Comparison of ENCODE assay signal across 1 cellular context in genomic region chr20:36461600-36462439, GRCh38.
TF ChIP-seq lines count a peak whose summit lies in the region.

No MANE protein-coding gene starts in this region.

TF ChIP-seq in HEK293, 187 proteins besides CTCF, POLR2A, EP300 and RAD21 (continued from another document):
- TF ChIP-seq, protein P1, sequence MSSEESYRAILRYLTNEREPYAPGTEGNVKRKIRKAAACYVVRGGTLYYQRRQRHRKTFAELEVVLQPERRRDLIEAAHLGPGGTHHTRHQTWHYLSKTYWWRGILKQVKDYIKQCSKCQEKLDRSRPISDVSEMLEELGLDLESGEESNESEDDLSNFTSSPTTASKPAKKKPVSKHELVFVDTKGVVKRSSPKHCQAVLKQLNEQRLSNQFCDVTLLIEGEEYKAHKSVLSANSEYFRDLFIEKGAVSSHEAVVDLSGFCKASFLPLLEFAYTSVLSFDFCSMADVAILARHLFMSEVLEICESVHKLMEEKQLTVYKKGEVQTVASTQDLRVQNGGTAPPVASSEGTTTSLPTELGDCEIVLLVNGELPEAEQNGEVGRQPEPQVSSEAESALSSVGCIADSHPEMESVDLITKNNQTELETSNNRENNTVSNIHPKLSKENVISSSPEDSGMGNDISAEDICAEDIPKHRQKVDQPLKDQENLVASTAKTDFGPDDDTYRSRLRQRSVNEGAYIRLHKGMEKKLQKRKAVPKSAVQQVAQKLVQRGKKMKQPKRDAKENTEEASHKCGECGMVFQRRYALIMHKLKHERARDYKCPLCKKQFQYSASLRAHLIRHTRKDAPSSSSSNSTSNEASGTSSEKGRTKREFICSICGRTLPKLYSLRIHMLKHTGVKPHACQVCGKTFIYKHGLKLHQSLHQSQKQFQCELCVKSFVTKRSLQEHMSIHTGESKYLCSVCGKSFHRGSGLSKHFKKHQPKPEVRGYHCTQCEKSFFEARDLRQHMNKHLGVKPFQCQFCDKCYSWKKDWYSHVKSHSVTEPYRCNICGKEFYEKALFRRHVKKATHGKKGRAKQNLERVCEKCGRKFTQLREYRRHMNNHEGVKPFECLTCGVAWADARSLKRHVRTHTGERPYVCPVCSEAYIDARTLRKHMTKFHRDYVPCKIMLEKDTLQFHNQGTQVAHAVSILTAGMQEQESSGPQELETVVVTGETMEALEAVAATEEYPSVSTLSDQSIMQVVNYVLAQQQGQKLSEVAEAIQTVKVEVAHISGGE (tag by site-specific recombination; conservative IDR thresholded peaks at IDR 0.05; ENCODE audit: low read depth): peak; percentile 55
